ENCODE assay signal across 24 cellular contexts in the genomic region with DNA sequence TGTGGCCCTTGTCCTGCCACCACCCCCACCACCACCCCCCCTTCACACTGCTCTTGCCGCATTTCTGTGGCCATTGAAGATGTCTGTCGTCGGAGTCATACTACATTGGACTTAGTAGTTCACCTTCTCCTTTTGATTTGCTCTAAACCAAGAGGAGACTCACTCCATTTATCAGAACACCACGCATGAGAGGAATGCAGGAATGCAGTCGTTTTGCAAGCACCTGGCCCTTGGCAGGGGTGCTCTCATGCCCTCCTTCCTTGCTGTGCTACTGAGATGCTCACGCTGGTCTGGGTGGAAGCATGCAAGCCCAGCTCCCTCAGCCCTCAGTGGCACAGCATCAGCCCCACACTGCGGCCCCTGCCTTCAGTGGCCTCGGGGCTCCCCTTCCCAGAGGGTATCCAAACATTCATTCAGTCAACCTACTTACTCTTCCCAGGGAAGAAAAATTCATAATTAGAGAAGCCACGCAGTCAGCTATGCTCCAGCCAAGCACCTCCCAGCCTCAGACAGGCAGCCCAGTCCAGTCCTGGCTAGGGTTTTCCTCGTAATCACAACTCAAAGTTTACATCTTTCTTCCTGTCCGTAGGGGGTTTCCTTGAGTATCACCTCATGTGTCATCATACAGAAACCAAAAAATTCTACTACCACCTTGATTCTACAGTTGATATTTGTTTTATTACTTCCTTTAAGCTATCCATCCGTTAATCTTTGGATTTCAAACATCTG.
"Had no signal": no experiment of that assay in that cellular context is flagged by ENCODE, and none has a peak within 500 bp of the region (broad histone marks: within the 10 kb centered on the region; RNA-seq: fewer than 3 reads in every experiment).

No MANE protein-coding gene starts in this region.

- H3K27me3 ChIP-seq: adrenal gland, body of pancreas, spleen, suprapubic skin had no signal

- H3K27ac Mint-ChIP-seq: activated CD4-positive, alpha-beta memory T cell treated with anti-CD3 and anti-CD28 coated beads for 36 hours; activated CD4-positive, alpha-beta T cell treated with anti-CD3 and anti-CD28 coated beads for 36 hours; activated CD8-positive, alpha-beta memory T cell treated with anti-CD3 and anti-CD28 coated beads, Interleukin-2, amount 10 ng/mL, durations not matched to agents 7 days and 5 days; activated naive CD4-positive, alpha-beta T cell treated with anti-CD3 and anti-CD28 coated beads, Interleukin-2, amount 50 U/mL, for 24 hours; memory B cell; natural killer cell; stimulated activated naive CD8-positive, alpha-beta T cell treated with anti-CD3 and anti-CD28 coated beads, Interleukin-15, Interleukin-2, amounts not matched to agents 100 ng/mL and 50 ng/mL, for 24 hours; type B pancreatic cell had no signal

- H3K4me3 Mint-ChIP-seq: activated CD4-positive, alpha-beta memory T cell treated with anti-CD3 and anti-CD28 coated beads for 36 hours; activated CD4-positive, alpha-beta T cell treated with anti-CD3 and anti-CD28 coated beads for 36 hours; activated CD8-positive, alpha-beta memory T cell treated with anti-CD3 and anti-CD28 coated beads, Interleukin-2, amount 10 ng/mL, durations not matched to agents 7 days and 5 days; activated naive CD4-positive, alpha-beta T cell treated with anti-CD3 and anti-CD28 coated beads, Interleukin-2, amount 50 U/mL, for 24 hours; central memory CD8-positive, alpha-beta T cell; memory B cell; natural killer cell; stimulated activated naive CD8-positive, alpha-beta T cell treated with anti-CD3 and anti-CD28 coated beads, Interleukin-15, Interleukin-2, amounts not matched to agents 100 ng/mL and 50 ng/mL, for 24 hours; type B pancreatic cell had no signal

- H3K27me3 Mint-ChIP-seq: activated CD4-positive, alpha-beta memory T cell treated with anti-CD3 and anti-CD28 coated beads for 36 hours; activated CD4-positive, alpha-beta T cell treated with anti-CD3 and anti-CD28 coated beads for 36 hours; activated CD8-positive, alpha-beta memory T cell treated with anti-CD3 and anti-CD28 coated beads, Interleukin-2, amount 10 ng/mL, durations not matched to agents 7 days and 5 days; activated naive CD4-positive, alpha-beta T cell treated with anti-CD3 and anti-CD28 coated beads, Interleukin-2, amount 50 U/mL, for 24 hours; central memory CD8-positive, alpha-beta T cell; memory B cell; stimulated activated naive CD8-positive, alpha-beta T cell treated with anti-CD3 and anti-CD28 coated beads, Interleukin-15, Interleukin-2, amounts not matched to agents 100 ng/mL and 50 ng/mL, for 24 hours had no signal

- H3K36me3 Mint-ChIP-seq: activated CD4-positive, alpha-beta memory T cell treated with anti-CD3 and anti-CD28 coated beads for 36 hours; activated CD8-positive, alpha-beta memory T cell treated with anti-CD3 and anti-CD28 coated beads, Interleukin-2, amount 10 ng/mL, durations not matched to agents 7 days and 5 days; activated naive CD4-positive, alpha-beta T cell treated with anti-CD3 and anti-CD28 coated beads, Interleukin-2, amount 50 U/mL, for 24 hours; memory B cell; type B pancreatic cell had no signal

- H3K4me1 ChIP-seq: adrenal gland, body of pancreas, left ventricle myocardium inferior, psoas muscle, spleen had no signal

- H3K9me3 Mint-ChIP-seq: type B pancreatic cell had no signal

- H3K4me3 ChIP-seq: adrenal gland, body of pancreas, left ventricle myocardium inferior, psoas muscle, spleen, suprapubic skin had no signal

- FAIRE-seq: endothelial cell of umbilical vein, islet of Langerhans had no signal

- H3K27ac ChIP-seq: adrenal gland, body of pancreas, left ventricle myocardium inferior, psoas muscle, spleen, suprapubic skin, WERI-Rb-1 had no signal

- H3K4me2 ChIP-seq: SK-N-SH had no signal

- H3K4me1 Mint-ChIP-seq: activated CD4-positive, alpha-beta T cell treated with anti-CD3 and anti-CD28 coated beads for 36 hours; activated CD8-positive, alpha-beta memory T cell treated with anti-CD3 and anti-CD28 coated beads, Interleukin-2, amount 10 ng/mL, durations not matched to agents 7 days and 5 days; activated naive CD4-positive, alpha-beta T cell treated with anti-CD3 and anti-CD28 coated beads, Interleukin-2, amount 50 U/mL, for 24 hours; central memory CD8-positive, alpha-beta T cell; memory B cell; natural killer cell had no signal

- H3K36me3 ChIP-seq: adrenal gland, left ventricle myocardium inferior, spleen, suprapubic skin, WERI-Rb-1 had no signal

- H3K9me3 ChIP-seq: adrenal gland, body of pancreas, left ventricle myocardium inferior, psoas muscle, SK-N-SH, suprapubic skin had no signal

- ATAC-seq: activated CD4-positive, alpha-beta T cell treated with anti-CD3 and anti-CD28 coated beads for 36 hours; activated CD8-positive, alpha-beta memory T cell treated with anti-CD3 and anti-CD28 coated beads, Interleukin-2, amount 10 ng/mL, durations not matched to agents 7 days and 5 days; body of pancreas; natural killer cell; psoas muscle; sciatic nerve had no signal

- DNase-seq: activated CD4-positive, alpha-beta memory T cell treated with anti-CD3 and anti-CD28 coated beads for 36 hours; activated CD4-positive, alpha-beta T cell treated with anti-CD3 and anti-CD28 coated beads for 36 hours; activated CD8-positive, alpha-beta memory T cell treated with anti-CD3 and anti-CD28 coated beads, Interleukin-2, amount 10 ng/mL, durations not matched to agents 7 days and 5 days; activated T-cell treated with anti-CD3 and anti-CD28 coated beads, Interleukin-2, amount 50 U/mL, for 1 hour; adrenal gland; body of pancreas; cortex of kidney; effector CD4-positive, alpha-beta T cell; foreskin fibroblast; left ventricle myocardium inferior; natural killer cell; psoas muscle; SK-N-SH; spleen; WERI-Rb-1 had no signal
